In genomic region chrX:38679695-38680094, GRCh38 we compare ENCODE assay signal across 23 cellular contexts.
A peak's percentile ranks its signal among the peaks of the same experiment; 100 is the strongest.
DNase-seq lines count a peak whose midpoint lies in the region; ATAC-seq and FAIRE-seq lines count a peak whose summit lies in the region.
"Had no signal": no experiment of that assay in that cellular context is flagged by ENCODE, and none has a peak within 500 bp of the region (broad histone marks: within the 10 kb centered on the region; RNA-seq: fewer than 3 reads in every experiment).

No MANE protein-coding gene starts in this region.

- H3K9me3 Mint-ChIP-seq in activated CD4-positive, alpha-beta T cell treated with anti-CD3 and anti-CD28 coated beads for 36 hours (ENCODE audit: low read depth): no peaks in the 10 kb centered on the region
- no peaks in the 10 kb centered on the region for H3K9me3 Mint-ChIP-seq in activated CD4-positive, alpha-beta T cell treated with anti-CD3 and anti-CD28 coated beads, Interleukin-2, amount 10 ng/mL, durations not matched to agents 24 days and 14 days
- no peaks in the 10 kb centered on the region for H3K9me3 Mint-ChIP-seq in activated naive CD4-positive, alpha-beta T cell treated with anti-CD3 and anti-CD28 coated beads for 36 hours
- H3K9me3 Mint-ChIP-seq in activated T-helper 17 cell treated with anti-CD3 and anti-CD28 coated beads, Interleukin-2, amount 50 U/mL, for 72 hours: no peaks in the 10 kb centered on the region
- no peaks in the 10 kb centered on the region for H3K9me3 Mint-ChIP-seq in CD8-positive, alpha-beta memory T cell
- H3K9me3 Mint-ChIP-seq: CD4-positive, alpha-beta memory T cell had no signal

- H3K4me1 ChIP-seq in CD8-positive, alpha-beta memory T cell (ENCODE audit: insufficient read depth, low read length): no peaks in the 10 kb centered on the region
- H3K4me1 ChIP-seq: A549, Caco-2 had no signal

- intact Hi-C loops in activated CD4-positive, alpha-beta T cell treated with anti-CD3 and anti-CD28 coated beads for 36 hours (cut with DNase I, micrococcal nuclease): no loop called here
- intact Hi-C loops in activated CD4-positive, alpha-beta T cell treated with anti-CD3 and anti-CD28 coated beads, Interleukin-2, amount 10 ng/mL, durations not matched to agents 24 days and 14 days (cut with micrococcal nuclease): no loop called here
- intact Hi-C loops in activated naive CD4-positive, alpha-beta T cell treated with anti-CD3 and anti-CD28 coated beads for 36 hours (cut with micrococcal nuclease): no loop called here

- H3K4me3 ChIP-seq in CD8-positive, alpha-beta memory T cell (ENCODE audit: low read length): no peak overlapping the region
- H3K4me3 ChIP-seq: A549; BLaER1 treated with 17β-estradiol and CSF1 and Interleukin-3, amounts not matched to agents 10 nM and 100 nM had no signal

- H3K27ac Mint-ChIP-seq in activated CD4-positive, alpha-beta T cell treated with anti-CD3 and anti-CD28 coated beads for 36 hours: no peak overlapping the region
- H3K27ac Mint-ChIP-seq in activated CD4-positive, alpha-beta T cell treated with anti-CD3 and anti-CD28 coated beads, Interleukin-2, amount 10 ng/mL, durations not matched to agents 24 days and 14 days: no peak overlapping the region
- peak overlapping the region; percentile 24 for H3K27ac Mint-ChIP-seq in activated naive CD4-positive, alpha-beta T cell treated with anti-CD3 and anti-CD28 coated beads for 36 hours
- no peak overlapping the region for H3K27ac Mint-ChIP-seq in activated T-helper 17 cell treated with anti-CD3 and anti-CD28 coated beads, Interleukin-2, amount 50 U/mL, for 72 hours
- no peak overlapping the region for H3K27ac Mint-ChIP-seq in CD8-positive, alpha-beta memory T cell
- H3K27ac Mint-ChIP-seq: B cell; CD4-positive, alpha-beta memory T cell had no signal

- no peak overlapping the region for H3K4me3 Mint-ChIP-seq in activated CD4-positive, alpha-beta T cell treated with anti-CD3 and anti-CD28 coated beads for 36 hours
- H3K4me3 Mint-ChIP-seq in activated CD4-positive, alpha-beta T cell treated with anti-CD3 and anti-CD28 coated beads, Interleukin-2, amount 10 ng/mL, durations not matched to agents 24 days and 14 days: no peak overlapping the region
- no peak overlapping the region for H3K4me3 Mint-ChIP-seq in activated naive CD4-positive, alpha-beta T cell treated with anti-CD3 and anti-CD28 coated beads for 36 hours
- H3K4me3 Mint-ChIP-seq in activated T-helper 17 cell treated with anti-CD3 and anti-CD28 coated beads, Interleukin-2, amount 50 U/mL, for 72 hours: no peak overlapping the region
- no peak overlapping the region for H3K4me3 Mint-ChIP-seq in CD8-positive, alpha-beta memory T cell
- H3K4me3 Mint-ChIP-seq: B cell; CD4-positive, alpha-beta memory T cell had no signal

- no peak overlapping the region for H3K27ac ChIP-seq in CD8-positive, alpha-beta memory T cell (ENCODE audit: low read depth, low read length)
- H3K27ac ChIP-seq: 22Rv1; A549; BLaER1 treated with 17β-estradiol and CSF1 and Interleukin-3, amounts not matched to agents 10 nM and 100 nM; C4-2B had no signal

- POLR2A ChIA-PET in activated CD4-positive, alpha-beta T cell treated with anti-CD3 and anti-CD28 coated beads for 36 hours (lab: Charles Lee): no interaction called here
- POLR2A ChIA-PET in CD8-positive, alpha-beta memory T cell (lab: Charles Lee): no interaction called here

- H3K36me3 ChIP-seq in CD8-positive, alpha-beta memory T cell (ENCODE audit: insufficient read depth, low read length): no peaks in the 10 kb centered on the region
- H3K36me3 ChIP-seq: BLaER1 treated with 17β-estradiol and CSF1 and Interleukin-3, amounts not matched to agents 10 nM and 100 nM had no signal

- CTCF ChIA-PET in activated CD4-positive, alpha-beta T cell treated with anti-CD3 and anti-CD28 coated beads for 36 hours (lab: Charles Lee): no interaction called here
- CTCF ChIA-PET in activated naive CD4-positive, alpha-beta T cell treated with anti-CD3 and anti-CD28 coated beads for 36 hours (lab: Charles Lee): interaction anchor here (0.7 kb wide), 1 partner anchor 18 kb away, joined by 4 read pairs; no protein-coding TSS in a partner anchor
- CTCF ChIA-PET in CD8-positive, alpha-beta memory T cell (lab: Charles Lee): interaction anchor here (0.5 kb wide), 1 partner anchor 1102 kb away, joined by 3 read pairs; no protein-coding TSS in a partner anchor

- H3K4me1 Mint-ChIP-seq in activated CD4-positive, alpha-beta T cell treated with anti-CD3 and anti-CD28 coated beads for 36 hours: peaks cover 10% of the 10 kb centered on the region
- peaks cover 5% of the 10 kb centered on the region for H3K4me1 Mint-ChIP-seq in activated CD4-positive, alpha-beta T cell treated with anti-CD3 and anti-CD28 coated beads, Interleukin-2, amount 10 ng/mL, durations not matched to agents 24 days and 14 days
- peaks cover 9% of the 10 kb centered on the region for H3K4me1 Mint-ChIP-seq in activated naive CD4-positive, alpha-beta T cell treated with anti-CD3 and anti-CD28 coated beads for 36 hours (ENCODE audit: low read depth)
- H3K4me1 Mint-ChIP-seq in activated T-helper 17 cell treated with anti-CD3 and anti-CD28 coated beads, Interleukin-2, amount 50 U/mL, for 72 hours: no peaks in the 10 kb centered on the region
- H3K4me1 Mint-ChIP-seq in CD8-positive, alpha-beta memory T cell: no peaks in the 10 kb centered on the region
- H3K4me1 Mint-ChIP-seq: B cell; CD4-positive, alpha-beta memory T cell had no signal

- no peaks in the 10 kb centered on the region for H3K36me3 Mint-ChIP-seq in activated CD4-positive, alpha-beta T cell treated with anti-CD3 and anti-CD28 coated beads for 36 hours (ENCODE audit: low read depth)
- H3K36me3 Mint-ChIP-seq in activated CD4-positive, alpha-beta T cell treated with anti-CD3 and anti-CD28 coated beads, Interleukin-2, amount 10 ng/mL, durations not matched to agents 24 days and 14 days (ENCODE audit: low read depth): no peaks in the 10 kb centered on the region
- no peaks in the 10 kb centered on the region for H3K36me3 Mint-ChIP-seq in activated naive CD4-positive, alpha-beta T cell treated with anti-CD3 and anti-CD28 coated beads for 36 hours (ENCODE audit: low read depth)
- H3K36me3 Mint-ChIP-seq in activated T-helper 17 cell treated with anti-CD3 and anti-CD28 coated beads, Interleukin-2, amount 50 U/mL, for 72 hours (ENCODE audit: low read depth): no peaks in the 10 kb centered on the region
- no peaks in the 10 kb centered on the region for H3K36me3 Mint-ChIP-seq in CD8-positive, alpha-beta memory T cell
- H3K36me3 Mint-ChIP-seq: CD4-positive, alpha-beta memory T cell had no signal

- H3K27me3 ChIP-seq in CD8-positive, alpha-beta memory T cell (ENCODE audit: insufficient read depth, low read length, poor library complexity, severe bottlenecking): no peaks in the 10 kb centered on the region
- H3K27me3 ChIP-seq: BLaER1 treated with 17β-estradiol and CSF1 and Interleukin-3, amounts not matched to agents 10 nM and 100 nM had no signal

- no peaks in the 10 kb centered on the region for H3K9me3 ChIP-seq in CD8-positive, alpha-beta memory T cell (ENCODE audit: low read length)
- H3K9me3 ChIP-seq: A549; BLaER1 treated with 17β-estradiol and CSF1 and Interleukin-3, amounts not matched to agents 10 nM and 100 nM; Caco-2 had no signal

- peak; percentile 24 for FAIRE-seq in islet of Langerhans (lab: Jason Lieb, UNC)
- FAIRE-seq: A549, D721Med, G401.6, GM12891, GM19239 had no signal

- H3K27me3 Mint-ChIP-seq in activated CD4-positive, alpha-beta T cell treated with anti-CD3 and anti-CD28 coated beads for 36 hours: peaks cover 8% of the 10 kb centered on the region
- H3K27me3 Mint-ChIP-seq in activated CD4-positive, alpha-beta T cell treated with anti-CD3 and anti-CD28 coated beads, Interleukin-2, amount 10 ng/mL, durations not matched to agents 24 days and 14 days: peaks cover 1% of the 10 kb centered on the region
- peaks cover 9% of the 10 kb centered on the region for H3K27me3 Mint-ChIP-seq in activated naive CD4-positive, alpha-beta T cell treated with anti-CD3 and anti-CD28 coated beads for 36 hours (ENCODE audit: low read depth)
- H3K27me3 Mint-ChIP-seq in activated T-helper 17 cell treated with anti-CD3 and anti-CD28 coated beads, Interleukin-2, amount 50 U/mL, for 72 hours: peaks cover 14% of the 10 kb centered on the region
- peaks cover 9 to 15% of the 10 kb centered on the region in 2 donors for H3K27me3 Mint-ChIP-seq in CD8-positive, alpha-beta memory T cell

- no peak for DNase-seq in activated CD4-positive, alpha-beta T cell treated with anti-CD3 and anti-CD28 coated beads for 36 hours
- no peak for DNase-seq in activated CD4-positive, alpha-beta T cell treated with anti-CD3 and anti-CD28 coated beads, Interleukin-2, amount 10 ng/mL, durations not matched to agents 24 days and 14 days
- no peak for DNase-seq in activated naive CD4-positive, alpha-beta T cell treated with anti-CD3 and anti-CD28 coated beads for 36 hours
- DNase-seq in activated naive CD4-positive, alpha-beta T cell treated with Interleukin-2 at 50 U/mL for 16 hours: no peak
- no peak for DNase-seq in CD8-positive, alpha-beta memory T cell
- DNase-seq: AML-193; Caco-2; Calu3; CD4-positive, alpha-beta memory T cell; DMS79 treated with DMSO at 0.1 percent for 48 hours; GF-D8 had no signal

- ATAC-seq in activated CD4-positive, alpha-beta T cell treated with anti-CD3 and anti-CD28 coated beads for 36 hours: peak; percentile 65
- peak; percentile 62 for ATAC-seq in activated T-helper 17 cell treated with anti-CD3 and anti-CD28 coated beads, Interleukin-2, amount 50 U/mL, for 72 hours (replicated peaks)
- no peak for ATAC-seq in GM21717 (IDR thresholded peaks at IDR 0.05; ENCODE audit: unreplicated experiment)
- ATAC-seq: A549 had no signal
